8 cellular contexts compared by ENCODE assay signal in genomic region chr3:72176537-72177041, GRCh38.
DNase-seq lines count a peak whose midpoint lies in the region; ATAC-seq, FAIRE-seq and TF ChIP-seq lines count a peak whose summit lies in the region.

No MANE protein-coding gene starts in this region.

- H3K4me1 Mint-ChIP-seq in CD14-positive monocyte: peaks cover 45% of the 10 kb centered on the region

- ATAC-seq in GM21390 (IDR thresholded peaks at IDR 0.05; ENCODE audit: unreplicated experiment) (peak; percentile 97), HG03520 (IDR thresholded peaks at IDR 0.05; ENCODE audit: unreplicated experiment) (peak; percentile 72), esophagus mucosa (peak; percentile 29)

- intact Hi-C loops in CD14-positive monocyte (cut with micrococcal nuclease): no loop called here

- FAIRE-seq in D721Med (lab: Jason Lieb, UNC): no peak

- H3K4me3 Mint-ChIP-seq in CD14-positive monocyte: peak overlapping the region; percentile 72 to 89

- no peak for TF ChIP-seq CTCF in CD14-positive monocyte (IDR thresholded peaks at IDR 0.05)
- TF ChIP-seq CTCF in D721Med (IDR thresholded peaks at IDR 0.05; ENCODE audit: insufficient read depth, missing control alignments): no peak

- H3K27ac Mint-ChIP-seq in CD14-positive monocyte: peak overlapping the region in 6 of 7 donors; percentile 18 to 76 (median 44)

- peaks cover 0 to 5% (median 0%) of the 10 kb centered on the region in 7 donors for H3K9me3 Mint-ChIP-seq in CD14-positive monocyte

- H3K36me3 Mint-ChIP-seq in CD14-positive monocyte: no peaks in the 10 kb centered on the region

- DNase-seq in CD14-positive monocyte (ENCODE audit: low spot score) (peak; percentile 52), NCI-H345 treated with DMSO at 0.1 percent for 48 hours (lab: John Stamatoyannopoulos, UW; ENCODE audit: unreplicated experiment) (no peak), HuH-7.5 (ENCODE audit: low spot score) (no peak), DMS79 treated with DMSO at 0.1 percent for 48 hours (lab: John Stamatoyannopoulos, UW) (no peak), D721Med (ENCODE audit: insufficient read length, low spot score) (no peak)

- peaks cover 30 to 40% (median 38%) of the 10 kb centered on the region in 3 donors for H3K27me3 Mint-ChIP-seq in CD14-positive monocyte (ENCODE audit: low read depth in 3 of 3)

Comparison
In these comparisons a context has a peak if more than half of its experiments do, and no peak if none do; other contexts are left out.
1. ATAC-seq: peak in every context shown above with its lines; median percentile 97 in GM21390; 72 in HG03520; 29 in esophagus mucosa.